ENCODE assay signal across 8 cellular contexts in genomic region chr7:45768516-45769394, GRCh38.
DNase-seq lines count a peak whose midpoint lies in the region; ATAC-seq and TF ChIP-seq lines count a peak whose summit lies in the region.
"Not testable (repeated sequence)": the region's sequence is repeated elsewhere in the genome, so short reads cannot be mapped to it uniquely, and the experiment has no call there.

No MANE protein-coding gene starts in this region.

- H3K4me2 ChIP-seq in H9 (ENCODE audit: insufficient read depth, insufficient read length, low read length) = peak overlapping the region; percentile 46
- peak overlapping the region; percentile 30 for H3K4me2 ChIP-seq in neural cell (ENCODE audit: low read length)

- H3K23me2 ChIP-seq in H9 (ENCODE audit: insufficient read length, low read depth, low read length, poor library complexity, severe bottlenecking) = not testable (repeated sequence)

- H3K79me1 ChIP-seq in H9 (ENCODE audit: insufficient read depth, low read depth, low read length, poor library complexity, severe bottlenecking) = not testable (repeated sequence)

- not testable (repeated sequence) for H3K36me3 Mint-ChIP-seq in H9 (ENCODE audit: insufficient read depth in 1 of 3, low read depth in 3 of 3)

- not testable (repeated sequence) for H3K27me3 ChIP-seq in H9 (ENCODE audit: insufficient read depth, low read length); neural cell (ENCODE audit: insufficient read depth, low read depth, low read length)

- not testable (repeated sequence) for H2BK5ac ChIP-seq in H9 (ENCODE audit: insufficient read length, low read length)

- H3K4me1 Mint-ChIP-seq in H9 = not testable (repeated sequence)
- H3K4me1 Mint-ChIP-seq in stimulated activated naive CD8-positive, alpha-beta T cell treated with anti-CD3 and anti-CD28 coated beads, Interleukin-15, amount 100 ng/mL, for 72 hours = peaks cover 12% of the 10 kb centered on the region

- not testable (repeated sequence) for TF ChIP-seq RAD21 in neural cell (conservative IDR thresholded peaks at IDR 0.05)

- no CpG with 5 or more reads among the region's 72 CpGs for WGBS in H9 (ENCODE audit: extremely low coverage, insufficient read length, low lambda C conversion rate)

- not testable (repeated sequence) for H2BK20ac ChIP-seq in H9 (ENCODE audit: low read depth, low read length, poor library complexity, severe bottlenecking)

- H2BK12ac ChIP-seq in H9 (ENCODE audit: insufficient read length, low read depth, low read length) = not testable (repeated sequence)

- ATAC-seq in stimulated activated naive CD8-positive, alpha-beta T cell treated with anti-CD3 and anti-CD28 coated beads, Interleukin-15, amount 100 ng/mL, for 72 hours = peak; percentile 99

- not testable (repeated sequence) for H4K20me1 ChIP-seq in H9 (ENCODE audit: control insufficient read depth, insufficient read depth, insufficient read length); neural cell (ENCODE audit: insufficient read depth)

- not testable (repeated sequence) for H3K4me1 ChIP-seq in ES-I3 (ENCODE audit: insufficient read depth, low read length); H9 (ENCODE audit: insufficient read depth, low read length)

- not testable (repeated sequence) for H4K8ac ChIP-seq in H9 (replicated peaks; ENCODE audit: insufficient read length, low read depth, low read length)

- peak overlapping the region; percentile 96 to 99 (median 96) for H3K27ac Mint-ChIP-seq in H9
- H3K27ac Mint-ChIP-seq in stimulated activated naive CD8-positive, alpha-beta T cell treated with anti-CD3 and anti-CD28 coated beads, Interleukin-15, amount 100 ng/mL, for 72 hours = peak overlapping the region; percentile 98

- H3T11ph ChIP-seq in H9 (ENCODE audit: low read length) = not testable (repeated sequence)

- not testable (repeated sequence) for H3K9me3 ChIP-seq in ES-I3 (ENCODE audit: control insufficient read depth, insufficient read depth, low read length); H9 (ENCODE audit: control insufficient read depth, low read depth, low read length); neural cell (ENCODE audit: low read length)

- not testable (repeated sequence) for H4K5ac ChIP-seq in H9 (ENCODE audit: insufficient read length, low read depth, low read length)

- H3K4ac ChIP-seq in H9 (ENCODE audit: low read depth, low read length) = not testable (repeated sequence)

- H3K56ac ChIP-seq in H9 (ENCODE audit: insufficient read length, low read depth, low read length) = not testable (repeated sequence)

- not testable (repeated sequence) for H3K27ac ChIP-seq in H9 (ENCODE audit: insufficient read length, low read depth, low read length)
- peak overlapping the region; percentile 86 for H3K27ac ChIP-seq in neural cell (ENCODE audit: low read length)

- not testable (repeated sequence) for H2AK5ac ChIP-seq in H9 (ENCODE audit: insufficient read length, low read length)

- not testable (repeated sequence) for H3K36me3 ChIP-seq in ES-I3 (ENCODE audit: insufficient read depth, low read length); neural cell (ENCODE audit: insufficient read depth, low read length)

- DNase-seq in H9 (peak; percentile 98), M059J (ENCODE audit: low read depth) (peak; percentile 98), activated gamma-delta T cell (lab: John Stamatoyannopoulos, UW) (peak; percentile 97), fibroblast of villous mesenchyme (ENCODE audit: low read depth) (peak; percentile 99)
- peak; percentile 97 to 98 for DNase-seq in stimulated activated naive CD8-positive, alpha-beta T cell treated with anti-CD3 and anti-CD28 coated beads, Interleukin-15, amount 100 ng/mL, for 72 hours

- not testable (repeated sequence) for H3K9me2 ChIP-seq in neural cell (ENCODE audit: insufficient read depth, low read length)

- TF ChIP-seq POLR2A in Raji (IDR thresholded peaks at IDR 0.05; ENCODE audit: insufficient read depth, low read depth, low read length) = peak; percentile 77

- H2BK15ac ChIP-seq in H9 (ENCODE audit: low read depth, low read length) = not testable (repeated sequence)

- not testable (repeated sequence) for H3K23ac ChIP-seq in H9 (ENCODE audit: insufficient read length, low read depth, low read length)

- H2BK120ac ChIP-seq in H9 (ENCODE audit: low read depth, low read length, poor library complexity, severe bottlenecking) = peak overlapping the region; percentile 83

- not testable (repeated sequence) for H4K91ac ChIP-seq in H9 (ENCODE audit: insufficient read length, low read depth, low read length)

- not testable (repeated sequence) for H3F3A ChIP-seq in neural cell (ENCODE audit: insufficient read depth, low read length, poor library complexity, severe bottlenecking)

- H3K9ac ChIP-seq in ES-I3 (ENCODE audit: low read depth, low read length) (peak overlapping the region; percentile 81), H9 (ENCODE audit: extremely low read depth, insufficient read length, low read length) (peak overlapping the region; percentile 80), neural cell (ENCODE audit: low read length) (peak overlapping the region; percentile 87)

- not testable (repeated sequence) for H3K27me3 Mint-ChIP-seq in H9 (ENCODE audit: low read depth); stimulated activated naive CD8-positive, alpha-beta T cell treated with anti-CD3 and anti-CD28 coated beads, Interleukin-15, amount 100 ng/mL, for 72 hours

- H3K18ac ChIP-seq in H9 (ENCODE audit: insufficient read length, low read depth, low read length) = peak overlapping the region; percentile 75

- H3K9me3 Mint-ChIP-seq in H9; stimulated activated naive CD8-positive, alpha-beta T cell treated with anti-CD3 and anti-CD28 coated beads, Interleukin-15, amount 100 ng/mL, for 72 hours: not testable (repeated sequence)

- H3K4me3 Mint-ChIP-seq in H9 = peak overlapping the region; percentile 85 to 92
- H3K4me3 Mint-ChIP-seq in stimulated activated naive CD8-positive, alpha-beta T cell treated with anti-CD3 and anti-CD28 coated beads, Interleukin-15, amount 100 ng/mL, for 72 hours = peak overlapping the region; percentile 91 to 94

- H2AFZ ChIP-seq in H9 (ENCODE audit: low read length) = not testable (repeated sequence)
- peak overlapping the region; percentile 40 for H2AFZ ChIP-seq in neural cell (ENCODE audit: low read depth, low read length)

- peak; percentile 82 for TF ChIP-seq EP300 in neural cell (conservative IDR thresholded peaks at IDR 0.05; ENCODE audit: poor library complexity, severe bottlenecking)

- H3K14ac ChIP-seq in H9 (ENCODE audit: insufficient read depth, low read length) = peak overlapping the region; percentile 90

- not testable (repeated sequence) for H3K79me2 ChIP-seq in H9 (ENCODE audit: insufficient read depth, low read length); neural cell (replicated peaks; ENCODE audit: insufficient read depth, low read length)

- TF ChIP-seq CTCF in H9 (conservative IDR thresholded peaks at IDR 0.05) = peak; percentile 38; the same call in 2 of the 3 replicates
- TF ChIP-seq CTCF in fibroblast of villous mesenchyme (IDR thresholded peaks at IDR 0.05; ENCODE audit: insufficient read depth, low read depth, low read length) = peak; percentile 6
- TF ChIP-seq CTCF in neural cell (IDR thresholded peaks at IDR 0.05; ENCODE audit: poor library complexity, severe bottlenecking) = peak; percentile 54

- H3K4me3 ChIP-seq in fibroblast of villous mesenchyme (ENCODE audit: low read depth, low read length) = peak overlapping the region; percentile 84
- peak overlapping the region; percentile 78 for H3K4me3 ChIP-seq in neural cell (ENCODE audit: low read length)

TF ChIP-seq in neural cell, 6 proteins besides CTCF, POLR2A, EP300 and RAD21:
- TF ChIP-seq POLR2AphosphoS5 (IDR thresholded peaks at IDR 0.05) (peak; percentile 88), MXI1 (conservative IDR thresholded peaks at IDR 0.05; ENCODE audit: poor library complexity, severe bottlenecking) (peak; percentile 59), TAF1 (IDR thresholded peaks at IDR 0.05; ENCODE audit: low read depth) (peak; percentile 72), REST (IDR thresholded peaks at IDR 0.05; ENCODE audit: borderline replicate concordance) (peak; percentile 62), SMC3 (conservative IDR thresholded peaks at IDR 0.05; ENCODE audit: poor library complexity) (peak; percentile 19)
